Comparison of ENCODE assay signal across 14 cellular contexts in genomic region chr11:102552447-102553200, GRCh38. TPM values are rescaled to one million over a fixed set of nuclear protein-coding genes. Genes with fewer than 3 reads are reported as not detected.
A peak's percentile ranks its signal among the peaks of the same experiment; 100 is the strongest.
DNase-seq lines count a peak whose midpoint lies in the region; ATAC-seq and TF ChIP-seq lines count a peak whose summit lies in the region.
"Had no signal": no experiment of that assay in that cellular context is flagged by ENCODE, and none has a peak within 500 bp of the region (broad histone marks: within the 10 kb centered on the region; RNA-seq: fewer than 3 reads in every experiment).

No MANE protein-coding gene starts in this region.

- H3K27me3 Mint-ChIP-seq in HFFc6 (ENCODE audit: insufficient read depth), result peaks cover 26% of the 10 kb centered on the region
- H3K27me3 Mint-ChIP-seq: activated T-helper 17 cell treated with anti-CD3 and anti-CD28 coated beads, Interleukin-2, amount 50 U/mL, for 72 hours; central memory CD8-positive, alpha-beta T cell had no signal

- H3K4me3 ChIP-seq in AG09309 (ENCODE audit: control insufficient read depth, low read depth, low read length), result no peak overlapping the region
- peak overlapping the region in 1 of 3 donors; percentile 25 for H3K4me3 ChIP-seq in breast epithelium
- no peak overlapping the region for H3K4me3 ChIP-seq in mesodermal cell (ENCODE audit: extremely low read depth, insufficient read depth, low read length, poor library complexity, severe bottlenecking)
- H3K4me3 ChIP-seq: neural progenitor cell had no signal

- no peaks in the 10 kb centered on the region for H3K27me3 ChIP-seq in breast epithelium
- H3K27me3 ChIP-seq: neural progenitor cell had no signal

- H3K4me1 ChIP-seq in breast epithelium (no peaks in the 10 kb centered on the region), mesodermal cell (ENCODE audit: control insufficient read depth, insufficient read depth, low read length, poor library complexity, severe bottlenecking) (peaks cover 20% of the 10 kb centered on the region)

- H3K27ac ChIP-seq in breast epithelium (peak overlapping the region; percentile 76 to 87), mesodermal cell (ENCODE audit: low read depth, low read length, severe bottlenecking) (peak overlapping the region; percentile 55)
- H3K27ac ChIP-seq: neural progenitor cell had no signal

- no peak overlapping the region for H3K4me3 Mint-ChIP-seq in HFFc6
- H3K4me3 Mint-ChIP-seq: activated T-helper 17 cell treated with anti-CD3 and anti-CD28 coated beads, Interleukin-2, amount 50 U/mL, for 72 hours; central memory CD8-positive, alpha-beta T cell; neural progenitor cell had no signal

- no peak for ATAC-seq in HG03108 (IDR thresholded peaks at IDR 0.05; ENCODE audit: unreplicated experiment)
- ATAC-seq: activated T-helper 17 cell treated with anti-CD3 and anti-CD28 coated beads, Interleukin-2, amount 50 U/mL, for 72 hours had no signal

- no peaks in the 10 kb centered on the region for H3K36me3 ChIP-seq in breast epithelium
- no peaks in the 10 kb centered on the region for H3K36me3 ChIP-seq in mesodermal cell (ENCODE audit: control insufficient read depth, insufficient read depth, low read length)
- H3K36me3 ChIP-seq: neural progenitor cell had no signal

- DNase-seq in AG09309 (ENCODE audit: low read depth) (peak; percentile 10), HT1080 (ENCODE audit: low read depth) (peak; percentile 69), breast epithelium (ENCODE audit: low spot score in 2 of 2) (no peak), HFFc6 (no peak), D341Med (ENCODE audit: low spot score) (no peak), Ammon's horn (ENCODE audit: low spot score) (no peak)
- DNase-seq: activated CD4-positive, alpha-beta T cell treated with anti-CD3 and anti-CD28 coated beads for 1 hour; C1 segment of cervical spinal cord had no signal

- TF ChIP-seq POLR2A in breast epithelium (IDR thresholded peaks at IDR 0.05), result no peak

- WGBS in mesodermal cell (ENCODE audit: insufficient coverage in 2 of 2), 2 experiments, result 91 to 100% methylated on average over 6 to 7 of the region's 9 CpGs

- peaks cover 9% of the 10 kb centered on the region; the same call in 1 of the 2 replicates for H3K4me1 Mint-ChIP-seq in HFFc6 (ENCODE audit: low read depth)
- H3K4me1 Mint-ChIP-seq: activated T-helper 17 cell treated with anti-CD3 and anti-CD28 coated beads, Interleukin-2, amount 50 U/mL, for 72 hours; central memory CD8-positive, alpha-beta T cell; neural progenitor cell had no signal

- H3K27ac Mint-ChIP-seq in HFFc6, result no peak overlapping the region
- H3K27ac Mint-ChIP-seq: activated T-helper 17 cell treated with anti-CD3 and anti-CD28 coated beads, Interleukin-2, amount 50 U/mL, for 72 hours; neural progenitor cell had no signal

- H3K9me3 ChIP-seq in breast epithelium (no peaks in the 10 kb centered on the region), mesodermal cell (ENCODE audit: control insufficient read depth, low read length) (no peaks in the 10 kb centered on the region)

- no peaks in the 10 kb centered on the region for H3K9me3 Mint-ChIP-seq in HFFc6
- H3K9me3 Mint-ChIP-seq: activated T-helper 17 cell treated with anti-CD3 and anti-CD28 coated beads, Interleukin-2, amount 50 U/mL, for 72 hours; central memory CD8-positive, alpha-beta T cell; neural progenitor cell had no signal

- H3K36me3 Mint-ChIP-seq in HFFc6 (ENCODE audit: low read depth), result no peaks in the 10 kb centered on the region
- H3K36me3 Mint-ChIP-seq: neural progenitor cell had no signal

- TF ChIP-seq CTCF in AG09309 (IDR thresholded peaks at IDR 0.05; ENCODE audit: control insufficient read depth, insufficient read depth, low read depth, low read length, missing control alignments) (no peak), breast epithelium (IDR thresholded peaks at IDR 0.05) (no peak), HFFc6 (IDR thresholded peaks at IDR 0.05) (no peak)

- intact Hi-C loops in breast epithelium (cut with DNase I; ENCODE audit: low total_unique reads), result no loop called here

RNA-seq across cellular contexts. Expression of gene MMP7, which starts 22.1 kb away (rescaled TPM):
- not detected in 2 replicates for total RNA-seq in HT1080 (2014; rRNA removed; shearing (Covaris generic))
- not detected in 2 replicates for polyA plus RNA-seq in HT1080 (2015; cell fraction: cytosol; rRNA removed)
- polyA plus RNA-seq in HT1080 (2015; cell fraction: nucleus; rRNA removed), result not detected in 2 replicates
- 1,000 to 10,000 TPM in 1 of 3 donors, 100 to 1,000 TPM in 1, 1 to 10 TPM in 1; 2.1 to 1,213 (median 247) TPM for total RNA-seq in breast epithelium
- 0.88 TPM for polyA plus RNA-seq in mesodermal cell (2013, experiment 1 of 2)
- not detected for polyA plus RNA-seq in mesodermal cell (2013, experiment 2 of 2)
- not detected for total RNA-seq in HFFc6 (2021; fragmentation: NEBNext Ultra II Directional; extraction: Animal tissue kit (Norgen Biotek cat#: 25700))
- total RNA-seq: activated T-helper 17 cell treated with anti-CD3 and anti-CD28 coated beads, Interleukin-2, amount 50 U/mL, for 72 hours had no signal
- polyA plus RNA-seq: fibroblast of lung had no signal

Comparison
In these comparisons a context has a peak if more than half of its experiments do, and no peak if none do; other contexts are left out.
1. DNase-seq: peak in AG09309 (single experiment) and HT1080 (single experiment); none in breast epithelium (0 of 2), HFFc6 (single experiment), D341Med (single experiment) and Ammon's horn (single experiment).